Comparison of ENCODE assay signal across 15 cellular contexts in genomic region chr6:39929733-39930461, GRCh38. TPM values are rescaled to one million over a fixed set of nuclear protein-coding genes. Genes with fewer than 3 reads are reported as not detected.
DNase-seq lines count a peak whose midpoint lies in the region; TF ChIP-seq lines count a peak whose summit lies in the region.
"Had no signal": no experiment of that assay in that cellular context is flagged by ENCODE, and none has a peak within 500 bp of the region (broad histone marks: within the 10 kb centered on the region; RNA-seq: fewer than 3 reads in every experiment).

No MANE protein-coding gene starts in this region.

- H3K9me3 ChIP-seq in subcutaneous abdominal adipose tissue (ENCODE audit: control insufficient read depth in 5 of 5, low read length in 5 of 5): no peaks in the 10 kb centered on the region
- no peaks in the 10 kb centered on the region for H3K9me3 ChIP-seq in MM.1S (replicated peaks; ENCODE audit: insufficient read depth, low read length)
- H3K9me3 ChIP-seq in PC-9 (ENCODE audit: insufficient read depth, low read depth): no peaks in the 10 kb centered on the region

- no peak for TF ChIP-seq CTCF in brain microvascular endothelial cell (IDR thresholded peaks at IDR 0.05; ENCODE audit: low read depth, low read length, missing control alignments)
- no peak for TF ChIP-seq CTCF in MM.1S (IDR thresholded peaks at IDR 0.05; ENCODE audit: low read length)
- no peak for TF ChIP-seq CTCF in PC-9 (conservative IDR thresholded peaks at IDR 0.05)

- intact Hi-C loops in PC-9 (cut with micrococcal nuclease; ENCODE audit: unreplicated experiment): no loop called here

- no TSS peak for BruUV-seq in PC-9 (replicated peaks; lab: Mats Ljungman, UMichigan)

- in situ Hi-C loops in brain microvascular endothelial cell (cut with HindIII; ENCODE audit: low pct_ligation_motif_present, low sequenced_read_pairs): no loop called here

- H3F3A ChIP-seq in MM.1S (ENCODE audit: insufficient read depth, low read length) (no peaks in the 10 kb centered on the region), PC-9 (ENCODE audit: insufficient read depth, low read depth) (no peaks in the 10 kb centered on the region)

- H3K79me2 ChIP-seq in MM.1S (ENCODE audit: low read length) (no peaks in the 10 kb centered on the region), PC-9 (ENCODE audit: low read depth) (no peaks in the 10 kb centered on the region)

- POLR2A ChIA-PET in PC-9 (lab: Charles Lee; ENCODE audit: unreplicated experiment) (no interaction called here), HEK293T (lab: Yijun Ruan, JAX) (no interaction called here)

- CTCF ChIA-PET in PC-9 (lab: Charles Lee): no interaction called here
- CTCF ChIA-PET in HEK293T (lab: Yijun Ruan, JAX): no interaction called here

- no peak overlapping the region for H3K4me3 ChIP-seq in brain microvascular endothelial cell (ENCODE audit: low read depth, low read length)
- peak overlapping the region in 2 of 5 donors; percentile 29 to 31 for H3K4me3 ChIP-seq in subcutaneous abdominal adipose tissue (ENCODE audit: low read depth in 1 of 5, low read length in 5 of 5)
- no peak overlapping the region for H3K4me3 ChIP-seq in MM.1S (ENCODE audit: low read length)
- H3K4me3 ChIP-seq in PC-9: no peak overlapping the region

- H3K27me3 ChIP-seq in brain microvascular endothelial cell (replicated peaks): no peaks in the 10 kb centered on the region
- H3K27me3 ChIP-seq in subcutaneous abdominal adipose tissue (ENCODE audit: control insufficient read depth in 5 of 5, insufficient read depth in 4 of 5, low read length in 5 of 5): no peaks in the 10 kb centered on the region
- no peaks in the 10 kb centered on the region for H3K27me3 ChIP-seq in MM.1S (replicated peaks; ENCODE audit: insufficient read depth, low read length)
- peaks cover 69% of the 10 kb centered on the region for H3K27me3 ChIP-seq in PC-9 (ENCODE audit: insufficient read depth, low read depth)

- H4K20me1 ChIP-seq in MM.1S (ENCODE audit: insufficient read depth, low read length) (no peaks in the 10 kb centered on the region), PC-9 (ENCODE audit: insufficient read depth) (no peaks in the 10 kb centered on the region)

- H3K9ac ChIP-seq in subcutaneous abdominal adipose tissue (ENCODE audit: low read length in 5 of 5) (peak overlapping the region in 2 of 5 donors; percentile 6 to 49), MM.1S (ENCODE audit: low read length) (no peak overlapping the region)

- DNase-seq in GM04503 (ENCODE audit: low read depth): peak; percentile 27
- peak; percentile 62 for DNase-seq in brain microvascular endothelial cell
- peak; percentile 13 for DNase-seq in kidney tubule cell (ENCODE audit: low spot score)
- no peak for DNase-seq in NCI-H187 (lab: John Stamatoyannopoulos, UW)
- DNase-seq in MM.1S: no peak
- no peak for DNase-seq in PC-9
- no peak for DNase-seq in HEK293T (ENCODE audit: extremely low spot score)
- DNase-seq: activated CD4-positive, CD25-positive, alpha-beta regulatory T cell treated with anti-CD3 and anti-CD28 coated beads, Interleukin-2, amount 50 U/mL, for 72 hours; CD8-positive, alpha-beta memory T cell; effector memory CD8-positive, alpha-beta T cell; Karpas-422; midbrain; stimulated activated CD4-positive, alpha-beta T cell treated with anti-CD3 and anti-CD28 coated beads, Interleukin-4, amount 100 ng/mL, for 4 hours; stimulated activated naive CD4-positive, alpha-beta T cell had no signal

- H3K36me3 ChIP-seq in brain microvascular endothelial cell (replicated peaks): peaks cover 5% of the 10 kb centered on the region
- H3K36me3 ChIP-seq in subcutaneous abdominal adipose tissue (ENCODE audit: control insufficient read depth in 5 of 5, insufficient read depth in 5 of 5, low read length in 5 of 5): peaks cover 0 to 19% (median 16%) of the 10 kb centered on the region in 5 donors
- no peaks in the 10 kb centered on the region for H3K36me3 ChIP-seq in MM.1S (replicated peaks; ENCODE audit: insufficient read depth, low read length)
- H3K36me3 ChIP-seq in PC-9 (ENCODE audit: low read depth): no peaks in the 10 kb centered on the region

- H2AFZ ChIP-seq in MM.1S (ENCODE audit: low read length): no peak overlapping the region
- no peak overlapping the region for H2AFZ ChIP-seq in PC-9

- H3K4me1 ChIP-seq in subcutaneous abdominal adipose tissue (ENCODE audit: control insufficient read depth in 5 of 5, insufficient read depth in 5 of 5, low read length in 5 of 5) (peaks cover 2 to 85% (median 65%) of the 10 kb centered on the region in 5 donors), MM.1S (ENCODE audit: low read length) (no peaks in the 10 kb centered on the region), PC-9 (replicated peaks; ENCODE audit: insufficient read depth) (no peaks in the 10 kb centered on the region)

- no peak overlapping the region for H3K4me2 ChIP-seq in MM.1S (ENCODE audit: low read depth, low read length)
- H3K4me2 ChIP-seq in PC-9: no peak overlapping the region

- H3K9me2 ChIP-seq in MM.1S (replicated peaks; ENCODE audit: insufficient read depth, low read length) (no peaks in the 10 kb centered on the region), PC-9 (ENCODE audit: insufficient read depth) (no peaks in the 10 kb centered on the region)

- H3K27ac ChIP-seq in brain microvascular endothelial cell (peak overlapping the region; percentile 42), subcutaneous abdominal adipose tissue (ENCODE audit: low read depth, low read length) (peak overlapping the region; percentile 4), MM.1S (ENCODE audit: low read length) (no peak overlapping the region), PC-9 (no peak overlapping the region)

TF ChIP-seq in HEK293T, 16 proteins besides CTCF, POLR2A, EP300 and RAD21:
- no peak for TF ChIP-seq PKNOX1 (IDR thresholded peaks at IDR 0.05)
- TF ChIP-seq SUZ12 (IDR thresholded peaks at IDR 0.05): no peak
- no peak for TF ChIP-seq ELF4 (IDR thresholded peaks at IDR 0.05)
- no peak for TF ChIP-seq FOXK2 (IDR thresholded peaks at IDR 0.05)
- TF ChIP-seq LEF1 (IDR thresholded peaks at IDR 0.05; ENCODE audit: borderline replicate concordance): no peak
- TF ChIP-seq ZNF384 (IDR thresholded peaks at IDR 0.05): no peak
- TF ChIP-seq CTBP1 (IDR thresholded peaks at IDR 0.05; ENCODE audit: borderline replicate concordance): no peak
- TF ChIP-seq SP1 (IDR thresholded peaks at IDR 0.05): no peak
- no peak for TF ChIP-seq BHLHE40 (IDR thresholded peaks at IDR 0.05; ENCODE audit: borderline replicate concordance)
- no peak for TF ChIP-seq ARNT (IDR thresholded peaks at IDR 0.05)
- TF ChIP-seq L3MBTL2 (conservative IDR thresholded peaks at IDR 0.05): no peak
- no peak for TF ChIP-seq FOXM1 (IDR thresholded peaks at IDR 0.05; ENCODE audit: borderline replicate concordance)
- TF ChIP-seq FOXA1 (IDR thresholded peaks at IDR 0.05): no peak

RNA-seq across cellular contexts. Expression of gene MOCS1, which starts 4.4 kb away (rescaled TPM):
- total RNA-seq in PC-9 (2021): not detected in 2 replicates

Comparison
In these comparisons a context has a peak if more than half of its experiments do, and no peak if none do; other contexts are left out.
1. DNase-seq: peak in GM04503 (single experiment), brain microvascular endothelial cell (single experiment) and kidney tubule cell (single experiment); none in NCI-H187 (0 of 2), MM.1S (single experiment), PC-9 (0 of 2) and HEK293T (single experiment).
2. H3K27ac ChIP-seq: peak in brain microvascular endothelial cell (single experiment) and subcutaneous abdominal adipose tissue (single experiment); none in MM.1S (single experiment) and PC-9 (single experiment).